In genomic region chr1:9047019-9047418, GRCh38 we compare ENCODE assay signal across 8 cellular contexts. TPM values are rescaled to one million over a fixed set of nuclear protein-coding genes. Genes with fewer than 3 reads are reported as not detected.
"Had no signal": no experiment of that assay in that cellular context is flagged by ENCODE, and none has a peak within 500 bp of the region (broad histone marks: within the 10 kb centered on the region; RNA-seq: fewer than 3 reads in every experiment).

No MANE protein-coding gene starts in this region.

- H3K36me3 ChIP-seq: HAP-1 had no signal

- DNase-seq: GM23248, HFFc6, IMR-90, KG1 had no signal

- H3K9ac ChIP-seq: GM23248 had no signal

- H3K9me3 ChIP-seq: HAP-1 had no signal

- H2AFZ ChIP-seq: GM23248 had no signal

- H3K27ac ChIP-seq: GM23248 had no signal

- H3K4me3 ChIP-seq: GM23248, HAP-1, K562 had no signal

RNA-seq across cellular contexts. Expression of gene SLC2A7, which starts 20.8 kb away (rescaled TPM):
- total RNA-seq: GM23248, H1, HFFc6, HT-29, IMR-90, K562 had no signal

RNA-seq across cellular contexts. Expression of gene SLC2A5, which starts 22.4 kb away (rescaled TPM):
- total RNA-seq: H1, HT-29, K562 had no signal
